In genomic region chr4:74111576-74111975, GRCh38 we compare ENCODE assay signal across 15 cellular contexts. TPM values are rescaled to one million over a fixed set of nuclear protein-coding genes. Genes with fewer than 3 reads are reported as not detected.
A peak's percentile ranks its signal among the peaks of the same experiment; 100 is the strongest.
DNase-seq lines count a peak whose midpoint lies in the region; ATAC-seq, FAIRE-seq and TF ChIP-seq lines count a peak whose summit lies in the region.
"Had no signal": no experiment of that assay in that cellular context is flagged by ENCODE, and none has a peak within 500 bp of the region (broad histone marks: within the 10 kb centered on the region; RNA-seq: fewer than 3 reads in every experiment).

No MANE protein-coding gene starts in this region.

- no peak overlapping the region; the same call in 1 of the 2 replicates for H3K14ac ChIP-seq in IMR-90 (replicated peaks; ENCODE audit: low read depth, low read length)

- peak overlapping the region; percentile 13; the same call in 1 of the 2 replicates for H4K5ac ChIP-seq in IMR-90 (ENCODE audit: low read depth, low read length)

- 93% methylated on average over 3 of the region's 3 CpGs; no CpG with 5 or more reads in 1 of the 2 experiments for WGBS in IMR-90 (ENCODE audit: extremely low coverage in 2 of 2, insufficient read length in 1 of 2), 2 experiments
- 92% methylated on average over 3 of the region's 3 CpGs for WGBS in smooth muscle cell (ENCODE audit: low lambda C conversion rate)
- WGBS in adrenal gland, 4 donors: 87 to 96% (median 92%) methylated on average over 3 of the region's 3 CpGs

- H3K9ac ChIP-seq in IMR-90 (ENCODE audit: low read depth, low read length): no peak overlapping the region
- H3K9ac ChIP-seq in keratinocyte (ENCODE audit: control insufficient read depth, extremely low read depth, insufficient read depth, low read length): peak overlapping the region; percentile 56
- peak overlapping the region; percentile 81 for H3K9ac ChIP-seq in smooth muscle cell (ENCODE audit: low read depth)

- H3K4me1 ChIP-seq in IMR-90 (ENCODE audit: control insufficient read depth, insufficient read depth, low read length): peaks cover 10% of the 10 kb centered on the region
- peaks cover 80% of the 10 kb centered on the region for H3K4me1 ChIP-seq in keratinocyte (ENCODE audit: control insufficient read depth, extremely low read depth, insufficient read depth, low read length)
- H3K4me1 ChIP-seq in smooth muscle cell (ENCODE audit: low read depth): peaks cover 26% of the 10 kb centered on the region
- peaks cover 0 to 26% of the 10 kb centered on the region in 2 donors for H3K4me1 ChIP-seq in adrenal gland (replicated peaks in 1 of 2)

- in situ Hi-C loops in IMR-90 (cut with MboI; ENCODE audit: low sequenced_read_pairs) (loop anchor here (10.0 to 25.0 kb wide), 2 partner anchors 447 to 799 kb away; no protein-coding TSS in a partner anchor), brain microvascular endothelial cell (cut with HindIII; ENCODE audit: low pct_ligation_motif_present, low sequenced_read_pairs) (no loop called here)

- peak overlapping the region; percentile 27; the same call in 1 of the 2 replicates for H3K4ac ChIP-seq in IMR-90 (ENCODE audit: low read depth, low read length)

- FAIRE-seq in keratinocyte (lab: Jason Lieb, UNC): no peak

- peaks cover 14% of the 10 kb centered on the region for H3K79me2 ChIP-seq in keratinocyte (ENCODE audit: control insufficient read depth, insufficient read depth, low read length)
- H3K79me2 ChIP-seq in smooth muscle cell (ENCODE audit: low read depth): no peaks in the 10 kb centered on the region

- H3K79me1 ChIP-seq in IMR-90 (ENCODE audit: low read depth in 1 of 2, low read length in 2 of 2): no peaks in the 10 kb centered on the region

- H2AK5ac ChIP-seq in IMR-90 (ENCODE audit: low read depth, low read length): peak overlapping the region; percentile 79

- TF ChIP-seq POLR2A in IMR-90 (IDR thresholded peaks at IDR 0.05; ENCODE audit: low read depth, low read length) (no peak), adrenal gland (IDR thresholded peaks at IDR 0.05) (no peak)

- H4K20me1 ChIP-seq in IMR-90 (ENCODE audit: insufficient read depth, low read length): peaks cover 3% of the 10 kb centered on the region; the same call in 1 of the 2 replicates
- no peaks in the 10 kb centered on the region for H4K20me1 ChIP-seq in keratinocyte (ENCODE audit: control insufficient read depth, extremely low read depth, insufficient read depth, low read length)
- no peaks in the 10 kb centered on the region for H4K20me1 ChIP-seq in smooth muscle cell (ENCODE audit: low read depth)

- H3K56ac ChIP-seq in IMR-90 (ENCODE audit: extremely low read depth, insufficient read depth, low read length): no peak overlapping the region

- H3K4me3 ChIP-seq in IMR-90 (ENCODE audit: insufficient read depth, low read depth, low read length) (no peak overlapping the region), brain microvascular endothelial cell (ENCODE audit: low read depth, low read length) (no peak overlapping the region), keratinocyte (ENCODE audit: control insufficient read depth in 2 of 3, extremely low read depth in 1 of 3, insufficient read depth in 2 of 3, low read depth in 1 of 3, low read length in 3 of 3) (peak overlapping the region in 1 of 3 experiments; percentile 23), smooth muscle cell (no peak overlapping the region), adrenal gland (no peak overlapping the region)

- CTCF ChIA-PET in IMR-90 (lab: Yijun Ruan, JAX): interaction anchor here (0.5 to 0.7 kb wide), 2 partner anchors 78 to 271 kb away, joined by 3 to 4 read pairs; no protein-coding TSS in a partner anchor

- no peak for DNase-seq in IMR-90
- no peak for DNase-seq in brain microvascular endothelial cell
- no peak for DNase-seq in keratinocyte (ENCODE audit: low read depth, low spot score)
- DNase-seq in smooth muscle cell (lab: John Stamatoyannopoulos, UW; ENCODE audit: unreplicated experiment): no peak
- DNase-seq in adrenal gland: no peak
- DNase-seq: activated CD4-positive, alpha-beta memory T cell treated with anti-CD3 and anti-CD28 coated beads for 36 hours; activated naive CD4-positive, alpha-beta T cell; Caco-2; cortex of kidney; NCI-H1105 treated with DMSO at 0.1 percent for 48 hours; NCI-H526 treated with DMSO at 0.1 percent for 48 hours had no signal

- BruUV-seq in IMR-90 (replicated peaks; lab: Mats Ljungman, UMichigan): no TSS peak

- H2BK120ac ChIP-seq in IMR-90 (ENCODE audit: low read depth, low read length): peak overlapping the region; percentile 53

- dilution Hi-C loops in IMR-90 (cut with HindIII; ENCODE audit: low sequenced_read_pairs, unreplicated experiment) (no loop called here), keratinocyte (cut with MboI; ENCODE audit: extremely low pct_ligation_motif_present, low sequenced_read_pairs) (no loop called here)

- no peak overlapping the region for H2AK9ac ChIP-seq in IMR-90 (replicated peaks; ENCODE audit: low read depth, low read length, poor library complexity)

- H3K23ac ChIP-seq in IMR-90 (ENCODE audit: low read depth, low read length): no peak overlapping the region

- peak overlapping the region; percentile 27; the same call in 1 of the 2 replicates for H4K91ac ChIP-seq in IMR-90 (ENCODE audit: insufficient read depth, low read depth, low read length)

- H3K9me3 ChIP-seq in IMR-90 (ENCODE audit: control insufficient read depth, insufficient read depth, low read length): no peaks in the 10 kb centered on the region
- H3K9me3 ChIP-seq in keratinocyte (ENCODE audit: control insufficient read depth, low read depth, low read length): no peaks in the 10 kb centered on the region
- H3K9me3 ChIP-seq in smooth muscle cell (replicated peaks; ENCODE audit: low read depth): no peaks in the 10 kb centered on the region
- peaks cover 0 to 7% (median 0%) of the 10 kb centered on the region in 3 donors for H3K9me3 ChIP-seq in adrenal gland (replicated peaks in 1 of 3)
- H3K9me3 ChIP-seq: Caco-2 had no signal

- ATAC-seq in IMR-90 (ENCODE audit: low read depth) (no peak), HG02938 (IDR thresholded peaks at IDR 0.05; ENCODE audit: unreplicated experiment) (no peak), HG03469 (IDR thresholded peaks at IDR 0.05; ENCODE audit: unreplicated experiment) (no peak)

- H3K18ac ChIP-seq in IMR-90 (ENCODE audit: low read depth, low read length): no peak overlapping the region

- no peak for TF ChIP-seq CTCF in IMR-90 (conservative IDR thresholded peaks at IDR 0.05; ENCODE audit: low read depth, low read length)
- TF ChIP-seq CTCF in brain microvascular endothelial cell (IDR thresholded peaks at IDR 0.05; ENCODE audit: low read depth, low read length, missing control alignments): no peak
- no peak for TF ChIP-seq CTCF in keratinocyte (optimal IDR thresholded peaks at IDR 0.05 in 1 of 3, IDR thresholded peaks at IDR 0.05 in 1 of 3, conservative IDR thresholded peaks at IDR 0.05 in 1 of 3; ENCODE audit: extremely low read depth in 1 of 3, insufficient read depth in 2 of 3, low read length in 3 of 3)
- no peak for TF ChIP-seq CTCF in smooth muscle cell (IDR thresholded peaks at IDR 0.05; ENCODE audit: borderline replicate concordance, insufficient read depth, poor library complexity, severe bottlenecking)
- TF ChIP-seq CTCF in adrenal gland (IDR thresholded peaks at IDR 0.05): no peak

- no peak overlapping the region for H2BK5ac ChIP-seq in IMR-90 (ENCODE audit: low read depth, low read length, poor library complexity, severe bottlenecking)

- H3K9me1 ChIP-seq in IMR-90 (ENCODE audit: insufficient read depth, low read length) (peaks cover 2% of the 10 kb centered on the region), keratinocyte (ENCODE audit: control insufficient read depth, extremely low read depth, insufficient read depth, low read length) (no peaks in the 10 kb centered on the region)

- H2BK15ac ChIP-seq in IMR-90 (ENCODE audit: low read depth, low read length): 0 out of 3 replicates have a peak overlapping the region, but pooled peaks have one; percentile 23

- H3K27ac ChIP-seq in IMR-90 (ENCODE audit: insufficient read depth, low read length) (no peak overlapping the region), brain microvascular endothelial cell (peak overlapping the region; percentile 99), keratinocyte (ENCODE audit: control insufficient read depth, insufficient read depth, low read length) (peak overlapping the region; percentile 94), smooth muscle cell (ENCODE audit: low read depth) (peak overlapping the region; percentile 98), adrenal gland (no peak overlapping the region)
- H3K27ac ChIP-seq: VCaP had no signal

- no peak overlapping the region; a peak in 1 of 4 replicates for H4K8ac ChIP-seq in IMR-90 (ENCODE audit: low read depth in 2 of 2, low read length in 2 of 2)

- POLR2A ChIA-PET in IMR-90 (lab: Charles Lee; ENCODE audit: unreplicated experiment): no interaction called here

- H2AFZ ChIP-seq in IMR-90 (replicated peaks; ENCODE audit: low read length, poor library complexity) (no peak overlapping the region), keratinocyte (ENCODE audit: control insufficient read depth, low read length) (no peak overlapping the region), smooth muscle cell (ENCODE audit: low read depth) (no peak overlapping the region)

- H3K36me3 ChIP-seq in IMR-90 (ENCODE audit: control insufficient read depth, insufficient read depth, low read length): no peaks in the 10 kb centered on the region
- no peaks in the 10 kb centered on the region for H3K36me3 ChIP-seq in brain microvascular endothelial cell (replicated peaks)
- H3K36me3 ChIP-seq in keratinocyte (ENCODE audit: control insufficient read depth in 2 of 2, extremely low read depth in 1 of 2, insufficient read depth in 2 of 2, low read length in 2 of 2): no peaks in the 10 kb centered on the region
- H3K36me3 ChIP-seq in smooth muscle cell (ENCODE audit: low read depth): no peaks in the 10 kb centered on the region
- H3K36me3 ChIP-seq in adrenal gland (replicated peaks in 1 of 2): no peaks in the 10 kb centered on the region

- intact Hi-C loops in IMR-90 (cut with micrococcal nuclease): no loop called here
- intact Hi-C loops in adrenal gland (cut with DNase I): no loop called here

- peak overlapping the region; percentile 16 for H2BK20ac ChIP-seq in IMR-90 (ENCODE audit: low read depth, low read length)

- TF ChIP-seq RAD21 in IMR-90 (IDR thresholded peaks at IDR 0.05; ENCODE audit: low read length): no peak

- H3K27me3 ChIP-seq in IMR-90 (ENCODE audit: control insufficient read depth, insufficient read depth, low read length) (no peaks in the 10 kb centered on the region), brain microvascular endothelial cell (replicated peaks) (no peaks in the 10 kb centered on the region), keratinocyte (ENCODE audit: control insufficient read depth, extremely low read depth, insufficient read depth, low read length) (no peaks in the 10 kb centered on the region), smooth muscle cell (ENCODE audit: low read depth) (no peaks in the 10 kb centered on the region), adrenal gland (no peaks in the 10 kb centered on the region)

- no peak overlapping the region for H3K4me2 ChIP-seq in IMR-90 (ENCODE audit: low read depth, low read length)
- H3K4me2 ChIP-seq in keratinocyte (ENCODE audit: control insufficient read depth, extremely low read depth, insufficient read depth, low read depth, low read length): peak overlapping the region; percentile 46
- H3K4me2 ChIP-seq in smooth muscle cell: no peak overlapping the region

- H3F3A ChIP-seq in smooth muscle cell (ENCODE audit: low read depth): peaks cover 16% of the 10 kb centered on the region

RNA-seq across cellular contexts. Expression of gene CXCL2, which starts 12.6 kb away (rescaled TPM):
- total RNA-seq in IMR-90 (2012; rRNA removed) (0.18 and 0.28 TPM in 2 replicates), smooth muscle cell (11.3 and 16.1 TPM in 2 replicates), adrenal gland (10 to 100 TPM in 1 of 8 donors, 1 to 10 TPM in 7; 2.4 to 13.9 (median 6.2) TPM)
- polyA plus RNA-seq in IMR-90 (2012; rRNA removed) (0.99 and 3.7 TPM in 2 replicates), keratinocyte (0.96 to 39.7 TPM (median 9.7 TPM) in 3 replicates), smooth muscle cell (15.2 and 26.1 TPM in 2 replicates), adrenal gland (10 to 100 TPM in 1 of 3 donors, 1 to 10 TPM in 2; 2.2 to 18.8 (median 5.4) TPM)
- polyA plus RNA-seq in IMR-90 (2012; cell fraction: cytosol; rRNA removed): 1.4 and 7.8 TPM in 2 replicates
- 53.1 and 64.1 TPM in 2 replicates for polyA plus RNA-seq in IMR-90 (2012; cell fraction: nucleus; rRNA removed; ENCODE audit: low replicate concordance)
- polyA plus RNA-seq in keratinocyte (2011; ENCODE audit: low read depth): 1.6 TPM
- polyA plus RNA-seq in keratinocyte (2011; cell fraction: cytosol; rRNA removed): 10.4 and 20.3 TPM in 2 replicates
- polyA plus RNA-seq in keratinocyte (2011; cell fraction: nucleus; rRNA removed): 115 and 181 TPM in 2 replicates
- polyA plus RNA-seq in keratinocyte (2012; ENCODE audit: low replicate concordance): 0.99 and 5.7 TPM in 2 replicates
- polyA minus RNA-seq in keratinocyte: 0.69 to 8.7 TPM (median 2.0 TPM) in 3 replicates
- polyA minus RNA-seq in keratinocyte (2011; cell fraction: cytosol; rRNA and poly(A)+ RNA removed): 18.2 TPM
- polyA minus RNA-seq in keratinocyte (2011; cell fraction: nucleus; rRNA and poly(A)+ RNA removed): 38.9 and 54.1 TPM in 2 replicates
- total RNA-seq: activated CD4-positive, alpha-beta memory T cell treated with anti-CD3 and anti-CD28 coated beads for 36 hours; G401 had no signal

RNA-seq across cellular contexts. Expression of gene MTHFD2L, which starts 46.3 kb away (rescaled TPM):
- total RNA-seq in IMR-90 (2012; rRNA removed) (4.3 and 9.2 TPM in 2 replicates), smooth muscle cell (6.6 and 20.7 TPM in 2 replicates), adrenal gland (10 to 100 TPM; 13.2 to 21.8 (median 15.9) TPM)
- polyA plus RNA-seq in IMR-90 (2012; rRNA removed) (1.5 and 2.8 TPM in 2 replicates), keratinocyte (8.9 to 30.4 TPM (median 27.0 TPM) in 3 replicates), smooth muscle cell (4.9 and 6.2 TPM in 2 replicates), adrenal gland (10 to 100 TPM in 2 of 3 donors, 1 to 10 TPM in 1; 9.8 to 25.9 (median 10.3) TPM)
- polyA plus RNA-seq in IMR-90 (2012; cell fraction: cytosol; rRNA removed): 0.56 and 0.87 TPM in 2 replicates
- polyA plus RNA-seq in IMR-90 (2012; cell fraction: nucleus; rRNA removed; ENCODE audit: low replicate concordance): 0.81 and 4.3 TPM in 2 replicates
- polyA plus RNA-seq in keratinocyte (2011; ENCODE audit: low read depth): 9.7 TPM
- polyA plus RNA-seq in keratinocyte (2011; cell fraction: cytosol; rRNA removed): 13.2 and 23.9 TPM in 2 replicates
- polyA plus RNA-seq in keratinocyte (2011; cell fraction: nucleus; rRNA removed): 32.4 and 45.1 TPM in 2 replicates
- polyA plus RNA-seq in keratinocyte (2012; ENCODE audit: low replicate concordance): 9.0 and 10.8 TPM in 2 replicates
- polyA minus RNA-seq in keratinocyte: 4.9 to 54.3 TPM (median 33.5 TPM) in 3 replicates
- polyA minus RNA-seq in keratinocyte (2011; cell fraction: cytosol; rRNA and poly(A)+ RNA removed): 33.4 TPM
- 34.2 and 75.0 TPM in 2 replicates for polyA minus RNA-seq in keratinocyte (2011; cell fraction: nucleus; rRNA and poly(A)+ RNA removed)

Comparison
In these comparisons a context has a peak if more than half of its experiments do, and no peak if none do; other contexts are left out.
1. H3K27ac ChIP-seq: peak in brain microvascular endothelial cell (single experiment), keratinocyte (single experiment) and smooth muscle cell (single experiment); none in IMR-90 (single experiment) and adrenal gland (0 of 5).